31 cellular contexts compared by ENCODE assay signal in genomic region chr7:26726051-26726450, GRCh38.
DNase-seq lines count a peak whose midpoint lies in the region; TF ChIP-seq lines count a peak whose summit lies in the region.
"Had no signal": no experiment of that assay in that cellular context is flagged by ENCODE, and none has a peak within 500 bp of the region (broad histone marks: within the 10 kb centered on the region; RNA-seq: fewer than 3 reads in every experiment).

No MANE protein-coding gene starts in this region.

- peaks cover 2% of the 10 kb centered on the region for H3K4me1 Mint-ChIP-seq in activated T-helper 2 cell treated with anti-CD3 and anti-CD28 coated beads, Interferon-gamma antibody, Interleukin-2, Interleukin-4, amounts not matched to agents 10 μg/mL and 5 μg/mL and 100 μg/mL, durations not matched to agents 14 hours and 24 hours and 36 hours (ENCODE audit: low read depth)
- H3K4me1 Mint-ChIP-seq: CD4-positive, alpha-beta memory T cell; CD4-positive, CD25-positive, alpha-beta regulatory T cell; CD8-positive, alpha-beta memory T cell had no signal

- TF ChIP-seq EP300 in neural cell (conservative IDR thresholded peaks at IDR 0.05; ENCODE audit: poor library complexity, severe bottlenecking) = peak; percentile 69

- H3K9me3 Mint-ChIP-seq in activated T-helper 2 cell treated with anti-CD3 and anti-CD28 coated beads, Interferon-gamma antibody, Interleukin-2, Interleukin-4, amounts not matched to agents 10 μg/mL and 5 μg/mL and 100 μg/mL, durations not matched to agents 14 hours and 24 hours and 36 hours = no peaks in the 10 kb centered on the region
- H3K9me3 Mint-ChIP-seq: CD4-positive, alpha-beta memory T cell; CD4-positive, alpha-beta T cell; CD8-positive, alpha-beta memory T cell; CD8-positive, alpha-beta T cell had no signal

- H3K36me3 Mint-ChIP-seq in activated T-helper 2 cell treated with anti-CD3 and anti-CD28 coated beads, Interferon-gamma antibody, Interleukin-2, Interleukin-4, amounts not matched to agents 10 μg/mL and 5 μg/mL and 100 μg/mL, durations not matched to agents 14 hours and 24 hours and 36 hours (ENCODE audit: low read depth) = no peaks in the 10 kb centered on the region
- H3K36me3 Mint-ChIP-seq: CD4-positive, CD25-positive, alpha-beta regulatory T cell; CD8-positive, alpha-beta T cell had no signal

- no peaks in the 10 kb centered on the region for H3K9me3 ChIP-seq in neural cell (ENCODE audit: low read length)
- H3K9me3 ChIP-seq: A549, BE2C, BLaER1, Caco-2 had no signal

- DNase-seq in putamen (ENCODE audit: low spot score) (peak; percentile 70), NCI-H2029 (lab: John Stamatoyannopoulos, UW) (no peak)
- no peak for DNase-seq in activated T-helper 2 cell treated with anti-CD3 and anti-CD28 coated beads, Interferon-gamma antibody, Interleukin-2, Interleukin-4, amounts not matched to agents 10 μg/mL and 5 μg/mL and 100 μg/mL, durations not matched to agents 14 hours and 24 hours and 36 hours (ENCODE audit: low spot score)
- DNase-seq: 8988T; ACHN; AML-193; BE2C; C1 segment of cervical spinal cord; Caco-2; Calu3; CD4-positive, alpha-beta memory T cell; CD4-positive, alpha-beta T cell; CD4-positive, CD25-positive, alpha-beta regulatory T cell; CD8-positive, alpha-beta memory T cell; CD8-positive, alpha-beta T cell; COR-L47; DMS 273 treated with DMSO at 0.1 percent for 48 hours; DMS153; DMS53; DMS79; DMS79 treated with DMSO at 0.1 percent for 48 hours; DND-41; EL had no signal

- H2AFZ ChIP-seq in neural cell (ENCODE audit: low read depth, low read length) = no peak overlapping the region

- TF ChIP-seq CTCF in neural cell (IDR thresholded peaks at IDR 0.05; ENCODE audit: poor library complexity, severe bottlenecking) = no peak

- peaks cover 16% of the 10 kb centered on the region for H3K27me3 Mint-ChIP-seq in activated T-helper 2 cell treated with anti-CD3 and anti-CD28 coated beads, Interferon-gamma antibody, Interleukin-2, Interleukin-4, amounts not matched to agents 10 μg/mL and 5 μg/mL and 100 μg/mL, durations not matched to agents 14 hours and 24 hours and 36 hours (ENCODE audit: low read depth)
- H3K27me3 Mint-ChIP-seq: B cell; CD4-positive, alpha-beta memory T cell; CD4-positive, CD25-positive, alpha-beta regulatory T cell had no signal

- peak overlapping the region; percentile 8 for H3K27ac ChIP-seq in neural cell (ENCODE audit: low read length)
- H3K27ac ChIP-seq: 22Rv1; A549; BLaER1; BLaER1 treated with 17β-estradiol and CSF1 and Interleukin-3, amounts not matched to agents 10 nM and 100 nM; C4-2B had no signal

- H3F3A ChIP-seq in neural cell (ENCODE audit: insufficient read depth, low read length, poor library complexity, severe bottlenecking) = no peaks in the 10 kb centered on the region

- H3K4me2 ChIP-seq in neural cell (ENCODE audit: low read length) = peak overlapping the region; percentile 15
- H3K4me2 ChIP-seq: A549; BLaER1; BLaER1 treated with 17β-estradiol and CSF1 and Interleukin-3, amounts not matched to agents 10 nM and 100 nM had no signal

- H3K79me2 ChIP-seq in neural cell (replicated peaks; ENCODE audit: insufficient read depth, low read length) = no peaks in the 10 kb centered on the region

- no peaks in the 10 kb centered on the region for H3K27me3 ChIP-seq in neural cell (ENCODE audit: insufficient read depth, low read depth, low read length)
- H3K27me3 ChIP-seq: BLaER1; BLaER1 treated with 17β-estradiol and CSF1 and Interleukin-3, amounts not matched to agents 10 nM and 100 nM had no signal

- H3K4me3 Mint-ChIP-seq in activated T-helper 2 cell treated with anti-CD3 and anti-CD28 coated beads, Interferon-gamma antibody, Interleukin-2, Interleukin-4, amounts not matched to agents 10 μg/mL and 5 μg/mL and 100 μg/mL, durations not matched to agents 14 hours and 24 hours and 36 hours (ENCODE audit: low read depth) = no peak overlapping the region
- H3K4me3 Mint-ChIP-seq: B cell; CD14-positive monocyte; CD4-positive, alpha-beta memory T cell; CD4-positive, alpha-beta T cell; CD4-positive, CD25-positive, alpha-beta regulatory T cell; CD8-positive, alpha-beta memory T cell; CD8-positive, alpha-beta T cell had no signal

- intact Hi-C loops in activated T-helper 2 cell treated with anti-CD3 and anti-CD28 coated beads, Interferon-gamma antibody, Interleukin-2, Interleukin-4, amounts not matched to agents 10 μg/mL and 5 μg/mL and 100 μg/mL, durations not matched to agents 14 hours and 24 hours and 36 hours (cut with micrococcal nuclease) = no loop called here

- no peak for TF ChIP-seq RAD21 in neural cell (conservative IDR thresholded peaks at IDR 0.05)

- no peak overlapping the region for H3K9ac ChIP-seq in neural cell (ENCODE audit: low read length)
- H3K9ac ChIP-seq: BLaER1; BLaER1 treated with 17β-estradiol and CSF1 and Interleukin-3, amounts not matched to agents 10 nM and 100 nM had no signal

- H3K36me3 ChIP-seq in neural cell (ENCODE audit: insufficient read depth, low read length) = no peaks in the 10 kb centered on the region
- H3K36me3 ChIP-seq: BE2C; BLaER1; BLaER1 treated with 17β-estradiol and CSF1 and Interleukin-3, amounts not matched to agents 10 nM and 100 nM had no signal

- no peaks in the 10 kb centered on the region for H3K9me2 ChIP-seq in neural cell (ENCODE audit: insufficient read depth, low read length)

- H3K4me3 ChIP-seq in neural cell (ENCODE audit: low read length) = no peak overlapping the region
- H3K4me3 ChIP-seq: A549; BLaER1; BLaER1 treated with 17β-estradiol and CSF1 and Interleukin-3, amounts not matched to agents 10 nM and 100 nM had no signal

- H3K27ac Mint-ChIP-seq in activated T-helper 2 cell treated with anti-CD3 and anti-CD28 coated beads, Interferon-gamma antibody, Interleukin-2, Interleukin-4, amounts not matched to agents 10 μg/mL and 5 μg/mL and 100 μg/mL, durations not matched to agents 14 hours and 24 hours and 36 hours = no peak overlapping the region
- H3K27ac Mint-ChIP-seq: B cell; CD14-positive monocyte; CD4-positive, alpha-beta memory T cell; CD4-positive, alpha-beta T cell; CD4-positive, CD25-positive, alpha-beta regulatory T cell; CD8-positive, alpha-beta memory T cell; CD8-positive, alpha-beta T cell had no signal

- H4K20me1 ChIP-seq in neural cell (ENCODE audit: insufficient read depth) = no peaks in the 10 kb centered on the region
- H4K20me1 ChIP-seq: BLaER1; BLaER1 treated with 17β-estradiol and CSF1 and Interleukin-3, amounts not matched to agents 10 nM and 100 nM had no signal

TF ChIP-seq in neural cell, 6 proteins besides CTCF, POLR2A, EP300 and RAD21:
- TF ChIP-seq POLR2AphosphoS5 (IDR thresholded peaks at IDR 0.05) (no peak), SMC3 (conservative IDR thresholded peaks at IDR 0.05; ENCODE audit: poor library complexity) (no peak)
- TF ChIP-seq, protein P1, sequence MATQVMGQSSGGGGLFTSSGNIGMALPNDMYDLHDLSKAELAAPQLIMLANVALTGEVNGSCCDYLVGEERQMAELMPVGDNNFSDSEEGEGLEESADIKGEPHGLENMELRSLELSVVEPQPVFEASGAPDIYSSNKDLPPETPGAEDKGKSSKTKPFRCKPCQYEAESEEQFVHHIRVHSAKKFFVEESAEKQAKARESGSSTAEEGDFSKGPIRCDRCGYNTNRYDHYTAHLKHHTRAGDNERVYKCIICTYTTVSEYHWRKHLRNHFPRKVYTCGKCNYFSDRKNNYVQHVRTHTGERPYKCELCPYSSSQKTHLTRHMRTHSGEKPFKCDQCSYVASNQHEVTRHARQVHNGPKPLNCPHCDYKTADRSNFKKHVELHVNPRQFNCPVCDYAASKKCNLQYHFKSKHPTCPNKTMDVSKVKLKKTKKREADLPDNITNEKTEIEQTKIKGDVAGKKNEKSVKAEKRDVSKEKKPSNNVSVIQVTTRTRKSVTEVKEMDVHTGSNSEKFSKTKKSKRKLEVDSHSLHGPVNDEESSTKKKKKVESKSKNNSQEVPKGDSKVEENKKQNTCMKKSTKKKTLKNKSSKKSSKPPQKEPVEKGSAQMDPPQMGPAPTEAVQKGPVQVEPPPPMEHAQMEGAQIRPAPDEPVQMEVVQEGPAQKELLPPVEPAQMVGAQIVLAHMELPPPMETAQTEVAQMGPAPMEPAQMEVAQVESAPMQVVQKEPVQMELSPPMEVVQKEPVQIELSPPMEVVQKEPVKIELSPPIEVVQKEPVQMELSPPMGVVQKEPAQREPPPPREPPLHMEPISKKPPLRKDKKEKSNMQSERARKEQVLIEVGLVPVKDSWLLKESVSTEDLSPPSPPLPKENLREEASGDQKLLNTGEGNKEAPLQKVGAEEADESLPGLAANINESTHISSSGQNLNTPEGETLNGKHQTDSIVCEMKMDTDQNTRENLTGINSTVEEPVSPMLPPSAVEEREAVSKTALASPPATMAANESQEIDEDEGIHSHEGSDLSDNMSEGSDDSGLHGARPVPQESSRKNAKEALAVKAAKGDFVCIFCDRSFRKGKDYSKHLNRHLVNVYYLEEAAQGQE (IDR thresholded peaks at IDR 0.05; ENCODE audit: borderline replicate concordance) = no peak
TF ChIP-seq in neural cell: peak in this region for 0.
